ENCODE assay signal across 9 cellular contexts in the genomic region with DNA sequence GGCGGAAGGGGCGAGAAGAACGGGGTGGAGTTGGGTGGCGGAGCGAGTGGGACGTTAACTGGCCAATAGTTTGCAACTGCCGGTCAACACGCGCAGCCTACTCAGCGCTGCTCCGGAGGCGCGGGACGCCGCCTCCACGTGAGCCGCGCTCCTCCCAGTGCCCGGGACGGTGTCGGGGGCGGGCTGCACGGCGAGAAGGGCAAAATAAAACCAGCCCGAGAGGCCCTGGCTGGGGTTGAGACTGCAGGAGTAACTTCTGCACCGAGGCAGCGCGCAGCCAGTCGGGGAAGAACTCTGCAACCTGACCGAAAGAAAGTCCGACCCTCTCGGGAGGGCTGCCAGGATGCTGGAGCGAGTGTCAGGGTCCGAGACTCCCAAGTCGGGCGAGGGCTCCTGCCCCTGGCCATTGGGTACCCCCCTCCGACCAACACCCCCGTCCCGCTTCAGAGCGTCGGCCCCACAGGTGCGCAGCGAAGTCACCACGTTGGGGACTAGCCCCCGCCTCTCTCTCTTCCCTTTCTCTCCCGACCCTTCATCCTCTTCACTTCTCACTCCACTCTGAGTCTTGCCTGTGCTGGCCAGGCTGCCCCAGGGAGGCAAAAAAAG. TPM values are rescaled to one million over a fixed set of nuclear protein-coding genes. Genes with fewer than 3 reads are reported as not detected.
DNase-seq lines count a peak whose midpoint lies in the region; ATAC-seq and TF ChIP-seq lines count a peak whose summit lies in the region.
"Had no signal": no experiment of that assay in that cellular context is flagged by ENCODE, and none has a peak within 500 bp of the region (broad histone marks: within the 10 kb centered on the region; RNA-seq: fewer than 3 reads in every experiment).

No MANE protein-coding gene starts in this region.

- ATAC-seq in right lobe of liver = peak in 3 of 4 donors; percentile 23 to 41 (median 34)
- ATAC-seq in HG02870 (IDR thresholded peaks at IDR 0.05; ENCODE audit: unreplicated experiment) = no peak
- ATAC-seq in GM18517 (IDR thresholded peaks at IDR 0.05; ENCODE audit: unreplicated experiment) = no peak

- WGBS in right lobe of liver (ENCODE audit: insufficient coverage, low coverage, low lambda C conversion rate, missing lambda C conversion rate) = 9% methylated on average over 44 of the region's 46 CpGs
- 2 to 3% methylated on average over 28 to 41 of the region's 46 CpGs for WGBS in thyroid gland, 2 donors

- H3K4me3 ChIP-seq in right lobe of liver (peak overlapping the region in 2 of 3 donors; percentile 9 to 32), thyroid gland (replicated peaks in 1 of 3) (peak overlapping the region; percentile 21 to 33 (median 23))

- H3K27me3 Mint-ChIP-seq in brain = peaks cover 51% of the 10 kb centered on the region

- no peaks in the 10 kb centered on the region for H3K9me3 Mint-ChIP-seq in brain
- H3K9me3 Mint-ChIP-seq: activated naive CD8-positive, alpha-beta T cell treated with anti-CD3 and anti-CD28 coated beads, Interleukin-2, amount 10 ng/mL, durations not matched to agents 7 days and 5 days had no signal

- peak; percentile 51 to 75 for DNase-seq in NCI-H2081 (lab: John Stamatoyannopoulos, UW)
- no peak for DNase-seq in NCI-H2081 treated with DMSO at 0.1 percent for 48 hours (lab: John Stamatoyannopoulos, UW)
- DNase-seq in right lobe of liver = peak in 2 of 3 donors; percentile 25 to 41
- DNase-seq in thyroid gland = peak; percentile 21 to 33
- DNase-seq in NOMO-1 treated with DMSO at 0.1 percent for 48 hours (lab: John Stamatoyannopoulos, UW; ENCODE audit: unreplicated experiment) = no peak
- DNase-seq: activated naive CD8-positive, alpha-beta T cell treated with anti-CD3 and anti-CD28 coated beads, Interleukin-2, amount 10 ng/mL, durations not matched to agents 7 days and 5 days had no signal

- no peak for TF ChIP-seq POLR2A in right lobe of liver (IDR thresholded peaks at IDR 0.05)
- TF ChIP-seq POLR2A in thyroid gland (IDR thresholded peaks at IDR 0.05) = no peak

- H3K27ac Mint-ChIP-seq in brain = peak overlapping the region in 4 of 5 experiments; percentile 29 to 97 (median 88)
- H3K27ac Mint-ChIP-seq: activated naive CD8-positive, alpha-beta T cell treated with anti-CD3 and anti-CD28 coated beads, Interleukin-2, amount 10 ng/mL, durations not matched to agents 7 days and 5 days had no signal

- peak overlapping the region; percentile 90 to 94 (median 90) for H3K4me3 Mint-ChIP-seq in brain
- H3K4me3 Mint-ChIP-seq: activated naive CD8-positive, alpha-beta T cell treated with anti-CD3 and anti-CD28 coated beads, Interleukin-2, amount 10 ng/mL, durations not matched to agents 7 days and 5 days had no signal

- H3K27ac ChIP-seq in right lobe of liver (no peak overlapping the region), thyroid gland (no peak overlapping the region)

- no peaks in the 10 kb centered on the region for H3K4me1 ChIP-seq in right lobe of liver
- H3K4me1 ChIP-seq in thyroid gland = peaks cover 10% of the 10 kb centered on the region in 2 donors

- no peak for TF ChIP-seq CTCF in brain (conservative IDR thresholded peaks at IDR 0.05)
- no peak for TF ChIP-seq CTCF in right lobe of liver (IDR thresholded peaks at IDR 0.05)
- no peak for TF ChIP-seq CTCF in thyroid gland (IDR thresholded peaks at IDR 0.05)

- H3K4me1 Mint-ChIP-seq in brain = peaks cover 23% of the 10 kb centered on the region
- H3K4me1 Mint-ChIP-seq: activated naive CD8-positive, alpha-beta T cell treated with anti-CD3 and anti-CD28 coated beads, Interleukin-2, amount 10 ng/mL, durations not matched to agents 7 days and 5 days had no signal

- intact Hi-C loops in right lobe of liver (cut with DNase I) (no loop called here), thyroid gland (cut with DNase I) (no loop called here)

- no peaks in the 10 kb centered on the region for H3K36me3 ChIP-seq in right lobe of liver
- no peaks in the 10 kb centered on the region for H3K36me3 ChIP-seq in thyroid gland

- no peaks in the 10 kb centered on the region for H3K36me3 Mint-ChIP-seq in brain
- H3K36me3 Mint-ChIP-seq: activated naive CD8-positive, alpha-beta T cell treated with anti-CD3 and anti-CD28 coated beads, Interleukin-2, amount 10 ng/mL, durations not matched to agents 7 days and 5 days had no signal

- H3K9me3 ChIP-seq in right lobe of liver (no peaks in the 10 kb centered on the region), thyroid gland (no peaks in the 10 kb centered on the region)

- H3K27me3 ChIP-seq in right lobe of liver (peaks cover 0 to 13% of the 10 kb centered on the region in 2 donors), thyroid gland (no peaks in the 10 kb centered on the region)

RNA-seq across cellular contexts. Expression of gene ELAVL2, which starts 25.1 kb away (rescaled TPM):
- 2.8 TPM for polyA plus RNA-seq in brain (ENCODE audit: insufficient read depth, low read depth, low replicate concordance)
- total RNA-seq in right lobe of liver (not detected), thyroid gland (under 1 TPM in 3 of 4 donors, not detected in 1; 0.24 to 0.33 (median 0.27) TPM)
- total RNA-seq: activated naive CD8-positive, alpha-beta T cell treated with anti-CD3 and anti-CD28 coated beads, Interleukin-2, amount 10 ng/mL, durations not matched to agents 7 days and 5 days had no signal

Comparison
In these comparisons a context has a peak if more than half of its experiments do, and no peak if none do; other contexts are left out.
1. DNase-seq: peak in NCI-H2081 (2 of 2), right lobe of liver (2 of 3) and thyroid gland (2 of 2); none in NCI-H2081 treated with DMSO at 0.1 percent for 48 hours (single experiment) and NOMO-1 treated with DMSO at 0.1 percent for 48 hours (single experiment).
2. ATAC-seq: peak in right lobe of liver (3 of 4); none in HG02870 (single experiment) and GM18517 (single experiment).